1 cellular context compared by ENCODE assay signal in genomic region chr9:123268240-123268949, GRCh38.
A peak's percentile ranks its signal among the peaks of the same experiment; 100 is the strongest.
TF ChIP-seq lines count a peak whose summit lies in the region.

TSS of gene STRBP (minus strand) at chr9:123268586. CDS start at chr9:123184134, 84,452 bp downstream.

TF ChIP-seq in HepG2, 621 proteins besides CTCF, POLR2A, EP300 and RAD21 (continued from another document and continues in another):
- TF ChIP-seq ZNF18 (CRISPR knock-in tag; IDR thresholded peaks at IDR 0.05; ENCODE audit: insufficient replicate concordance) = no peak
- no peak for TF ChIP-seq NFIC (IDR thresholded peaks at IDR 0.05; ENCODE audit: low read length)
- TF ChIP-seq RFX5 (IDR thresholded peaks at IDR 0.05; ENCODE audit: low read depth, low read length) = no peak
- TF ChIP-seq BORCS8-MEF2B (CRISPR knock-in tag; IDR thresholded peaks at IDR 0.05) = no peak
- no peak for TF ChIP-seq ZNF879 (CRISPR knock-in tag; IDR thresholded peaks at IDR 0.05)
- TF ChIP-seq ZSCAN31 (CRISPR knock-in tag; IDR thresholded peaks at IDR 0.05; ENCODE audit: low read depth) = peak; percentile 72; the same call in 1 of the 2 replicates
- TF ChIP-seq ZFP91 (CRISPR knock-in tag; IDR thresholded peaks at IDR 0.05; ENCODE audit: borderline replicate concordance) = no peak
- TF ChIP-seq PBX3 (CRISPR knock-in tag; IDR thresholded peaks at IDR 0.05; ENCODE audit: borderline replicate concordance) = no peak
- TF ChIP-seq ARID2 (CRISPR knock-in tag; IDR thresholded peaks at IDR 0.05; ENCODE audit: borderline replicate concordance) = no peak
- TF ChIP-seq NR0B2 (CRISPR knock-in tag; IDR thresholded peaks at IDR 0.05) = no peak
- no peak for TF ChIP-seq ZNF713 (CRISPR knock-in tag; IDR thresholded peaks at IDR 0.05)
- TF ChIP-seq ZKSCAN5 (CRISPR knock-in tag; IDR thresholded peaks at IDR 0.05) = no peak
- TF ChIP-seq ZNF3 (CRISPR knock-in tag; IDR thresholded peaks at IDR 0.05) = no peak
- TF ChIP-seq TFE3 (CRISPR knock-in tag; IDR thresholded peaks at IDR 0.05) = no peak
- no peak for TF ChIP-seq FOXP4 (CRISPR knock-in tag; IDR thresholded peaks at IDR 0.05)
- no peak for TF ChIP-seq NAIF1 (CRISPR knock-in tag; IDR thresholded peaks at IDR 0.05; ENCODE audit: borderline replicate concordance)
- TF ChIP-seq IKZF1 (IDR thresholded peaks at IDR 0.05) = no peak
- TF ChIP-seq RFX1 (IDR thresholded peaks at IDR 0.05) = no peak
- no peak for TF ChIP-seq ZNF17 (CRISPR knock-in tag; IDR thresholded peaks at IDR 0.05)
- no peak for TF ChIP-seq ARNT (IDR thresholded peaks at IDR 0.05)
- TF ChIP-seq FIP1L1 (IDR thresholded peaks at IDR 0.05; ENCODE audit: borderline replicate concordance, insufficient read depth, low read depth, low read length) = no peak
- peak; percentile 97 for TF ChIP-seq ZNF263 (CRISPR knock-in tag; IDR thresholded peaks at IDR 0.05)
- TF ChIP-seq ETS1 (CRISPR knock-in tag; IDR thresholded peaks at IDR 0.05) = 0 out of 2 replicates have a peak, but pooled peaks have one; percentile 48
- TF ChIP-seq STAT6 (CRISPR knock-in tag; IDR thresholded peaks at IDR 0.05; ENCODE audit: borderline replicate concordance) = no peak
- TF ChIP-seq ZNF615 (CRISPR knock-in tag; IDR thresholded peaks at IDR 0.05; ENCODE audit: borderline replicate concordance) = no peak
- TF ChIP-seq ZNF878 (CRISPR knock-in tag; IDR thresholded peaks at IDR 0.05) = no peak
- TF ChIP-seq TRAFD1 (CRISPR knock-in tag; IDR thresholded peaks at IDR 0.05; ENCODE audit: borderline replicate concordance) = no peak
- no peak for TF ChIP-seq PHF20 (CRISPR knock-in tag; IDR thresholded peaks at IDR 0.05)
- no peak for TF ChIP-seq RARG (CRISPR knock-in tag; IDR thresholded peaks at IDR 0.05; ENCODE audit: low read depth)
- TF ChIP-seq ZFYVE20 (CRISPR knock-in tag; IDR thresholded peaks at IDR 0.05; ENCODE audit: borderline replicate concordance, low read depth) = no peak
- TF ChIP-seq MED8 (CRISPR knock-in tag; IDR thresholded peaks at IDR 0.05; ENCODE audit: insufficient replicate concordance) = no peak
- TF ChIP-seq TCF7L2 (IDR thresholded peaks at IDR 0.05; ENCODE audit: low read depth, low read length) = no peak
- no peak for TF ChIP-seq PBX2 (CRISPR knock-in tag; IDR thresholded peaks at IDR 0.05)
- no peak for TF ChIP-seq ZNF225 (CRISPR knock-in tag; IDR thresholded peaks at IDR 0.05)
- TF ChIP-seq TBL1XR1 (IDR thresholded peaks at IDR 0.05; ENCODE audit: borderline replicate concordance, low read length, partially characterized antibody) = peak; percentile 65
- no peak for TF ChIP-seq ATF6 (CRISPR knock-in tag; conservative IDR thresholded peaks at IDR 0.05)
